In the genomic region with DNA sequence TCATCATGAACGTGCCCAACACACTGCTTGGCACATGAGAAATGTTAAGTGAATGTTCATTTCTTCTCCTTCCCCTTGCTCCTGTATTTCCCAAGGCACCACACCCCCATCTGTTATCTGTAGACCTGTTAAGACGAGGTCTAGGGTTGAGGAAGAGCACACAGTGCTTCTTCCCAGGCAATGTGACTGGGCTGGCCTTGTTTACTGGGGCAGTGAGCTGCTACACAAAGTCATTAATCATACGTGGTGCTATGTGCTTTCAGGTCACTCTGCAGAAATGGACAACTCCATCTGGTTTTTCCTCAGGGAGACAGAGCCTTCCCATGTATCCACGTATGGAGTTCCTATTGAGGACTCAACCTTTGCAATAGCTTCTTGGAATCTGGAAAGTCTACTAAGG, we compare ENCODE assay signal across 18 cellular contexts.
DNase-seq lines count a peak whose midpoint lies in the region; ATAC-seq and TF ChIP-seq lines count a peak whose summit lies in the region.
"Had no signal": no experiment of that assay in that cellular context is flagged by ENCODE, and none has a peak within 500 bp of the region (broad histone marks: within the 10 kb centered on the region; RNA-seq: fewer than 3 reads in every experiment).

No MANE protein-coding gene starts in this region.

- BruUV-seq in Caco-2 (replicated peaks; lab: Mats Ljungman, UMichigan): no TSS peak

- H3K27me3 ChIP-seq in gastrocnemius medialis (no peaks in the 10 kb centered on the region), Caco-2 (replicated peaks; ENCODE audit: control insufficient read depth, insufficient read depth, low read length) (no peaks in the 10 kb centered on the region)

- peak overlapping the region in 2 of 4 donors; percentile 65 to 72 for H3K27ac ChIP-seq in gastrocnemius medialis
- H3K27ac ChIP-seq: A549, GM23248 had no signal

- POLR2A ChIA-PET in Caco-2 (lab: Charles Lee): no interaction called here
- POLR2A ChIA-PET in activated CD8-positive, alpha-beta T cell treated with anti-CD3 and anti-CD28 coated beads for 36 hours (lab: Charles Lee): no interaction called here

- intact Hi-C loops in gastrocnemius medialis (cut with DNase I; ENCODE audit: low total_unique reads) (no loop called here), Caco-2 (cut with micrococcal nuclease; ENCODE audit: unreplicated experiment) (no loop called here)
- intact Hi-C loops in activated CD8-positive, alpha-beta T cell treated with anti-CD3 and anti-CD28 coated beads for 36 hours (cut with micrococcal nuclease): no loop called here

- TF ChIP-seq CTCF in epithelial cell of esophagus (IDR thresholded peaks at IDR 0.05; ENCODE audit: insufficient read depth, low read depth, low read length, missing control alignments) (no peak), gastrocnemius medialis (IDR thresholded peaks at IDR 0.05 in 4 of 5, conservative IDR thresholded peaks at IDR 0.05 in 1 of 5) (no peak), Caco-2 (IDR thresholded peaks at IDR 0.05; ENCODE audit: insufficient read depth in 1 of 2, low read depth in 1 of 2, low read length in 1 of 2, severe bottlenecking in 1 of 2, unreplicated experiment in 1 of 2) (no peak)
- TF ChIP-seq CTCF in activated CD8-positive, alpha-beta T cell treated with anti-CD3 and anti-CD28 coated beads for 36 hours (IDR thresholded peaks at IDR 0.05): no peak

- H3K9me3 ChIP-seq in gastrocnemius medialis (no peaks in the 10 kb centered on the region), Caco-2 (no peaks in the 10 kb centered on the region)
- H3K9me3 ChIP-seq: A549 had no signal

- no peaks in the 10 kb centered on the region for H3K36me3 Mint-ChIP-seq in Caco-2 (ENCODE audit: insufficient read depth, unreplicated experiment)
- peaks cover 2% of the 10 kb centered on the region for H3K36me3 Mint-ChIP-seq in activated CD8-positive, alpha-beta T cell treated with anti-CD3 and anti-CD28 coated beads for 36 hours (ENCODE audit: low read depth)

- no peak overlapping the region for H3K4me3 Mint-ChIP-seq in Caco-2 (ENCODE audit: unreplicated experiment)
- no peak overlapping the region for H3K4me3 Mint-ChIP-seq in activated CD8-positive, alpha-beta T cell treated with anti-CD3 and anti-CD28 coated beads for 36 hours
- H3K4me3 Mint-ChIP-seq: CD4-positive, alpha-beta memory T cell had no signal

- CTCF ChIA-PET in Caco-2 (lab: Charles Lee): no interaction called here
- CTCF ChIA-PET in activated CD8-positive, alpha-beta T cell treated with anti-CD3 and anti-CD28 coated beads for 36 hours (lab: Charles Lee): no interaction called here

- no peaks in the 10 kb centered on the region for H3K4me1 Mint-ChIP-seq in Caco-2 (ENCODE audit: low read depth, unreplicated experiment)
- H3K4me1 Mint-ChIP-seq in activated CD8-positive, alpha-beta T cell treated with anti-CD3 and anti-CD28 coated beads for 36 hours (ENCODE audit: low read depth): peaks cover 12% of the 10 kb centered on the region

- H3K4me1 ChIP-seq in gastrocnemius medialis (peaks cover 17% of the 10 kb centered on the region in 2 donors), Caco-2 (no peaks in the 10 kb centered on the region)
- H3K4me1 ChIP-seq: A549 had no signal

- no peaks in the 10 kb centered on the region for H3K27me3 Mint-ChIP-seq in Caco-2 (ENCODE audit: insufficient read depth, unreplicated experiment)
- H3K27me3 Mint-ChIP-seq in activated CD8-positive, alpha-beta T cell treated with anti-CD3 and anti-CD28 coated beads for 36 hours: no peaks in the 10 kb centered on the region
- H3K27me3 Mint-ChIP-seq: CD4-positive, alpha-beta memory T cell had no signal

- H3K36me3 ChIP-seq in gastrocnemius medialis: no peaks in the 10 kb centered on the region
- no peaks in the 10 kb centered on the region for H3K36me3 ChIP-seq in Caco-2 (ENCODE audit: control insufficient read depth, insufficient read depth, low read length)

- ATAC-seq in gastrocnemius medialis: peak; percentile 37 to 89
- ATAC-seq in activated CD8-positive, alpha-beta T cell treated with anti-CD3 and anti-CD28 coated beads for 36 hours: no peak
- no peak for ATAC-seq in GM18861 (IDR thresholded peaks at IDR 0.05; ENCODE audit: unreplicated experiment)
- ATAC-seq: A549 had no signal

- in situ Hi-C loops in gastrocnemius medialis (cut with MboI; ENCODE audit: low sequenced_read_pairs in 4 of 4): loop anchor here in 2 of 4 donors (10.0 kb wide), 1 partner anchor 122 kb away; no protein-coding TSS in a partner anchor

- TF ChIP-seq POLR2A in gastrocnemius medialis (IDR thresholded peaks at IDR 0.05): no peak

- no peak overlapping the region for H3K27ac Mint-ChIP-seq in Caco-2 (ENCODE audit: unreplicated experiment)
- H3K27ac Mint-ChIP-seq in activated CD8-positive, alpha-beta T cell treated with anti-CD3 and anti-CD28 coated beads for 36 hours: no peak overlapping the region
- H3K27ac Mint-ChIP-seq: CD4-positive, alpha-beta memory T cell had no signal

- no peaks in the 10 kb centered on the region for H3K9me3 Mint-ChIP-seq in Caco-2 (ENCODE audit: unreplicated experiment)
- no peaks in the 10 kb centered on the region for H3K9me3 Mint-ChIP-seq in activated CD8-positive, alpha-beta T cell treated with anti-CD3 and anti-CD28 coated beads for 36 hours
- H3K9me3 Mint-ChIP-seq: CD4-positive, alpha-beta memory T cell had no signal

- DNase-seq in NCI-H69 (lab: John Stamatoyannopoulos, UW) (peak; percentile 26), amniotic epithelial cell (ENCODE audit: low read depth) (peak; percentile 18), epithelial cell of esophagus (ENCODE audit: low read depth) (peak; percentile 23), gastrocnemius medialis (peak in 1 of 2 donors; percentile 25), Caco-2 (no peak), Kasumi-1 (lab: John Stamatoyannopoulos, UW) (no peak)
- no peak for DNase-seq in activated CD8-positive, alpha-beta T cell treated with anti-CD3 and anti-CD28 coated beads for 36 hours
- DNase-seq: 8988T; C1 segment of cervical spinal cord; CD4-positive, alpha-beta memory T cell; COR-L47; DMS153; DND-41; GM23248; H7; HCEC 1CT had no signal

- H3K4me3 ChIP-seq in epithelial cell of esophagus (ENCODE audit: low read length) (no peak overlapping the region), gastrocnemius medialis (no peak overlapping the region), Caco-2 (ENCODE audit: low read depth, low read length) (no peak overlapping the region)
- H3K4me3 ChIP-seq: A549, GM23248 had no signal

Comparison
In these comparisons a context has a peak if more than half of its experiments do, and no peak if none do; other contexts are left out.
1. DNase-seq: peak in NCI-H69 (single experiment), amniotic epithelial cell (single experiment) and epithelial cell of esophagus (single experiment); none in Caco-2 (0 of 2), activated CD8-positive, alpha-beta T cell treated with anti-CD3 and anti-CD28 coated beads for 36 hours (single experiment) and Kasumi-1 (0 of 2).
2. ATAC-seq: peak in gastrocnemius medialis (2 of 2); none in activated CD8-positive, alpha-beta T cell treated with anti-CD3 and anti-CD28 coated beads for 36 hours (single experiment) and GM18861 (single experiment).